Comparison of ENCODE assay signal across 16 cellular contexts in genomic region chr2:113316085-113316484, GRCh38. TPM values are rescaled to one million over a fixed set of nuclear protein-coding genes. Genes with fewer than 3 reads are reported as not detected.
DNase-seq lines count a peak whose midpoint lies in the region; ATAC-seq and TF ChIP-seq lines count a peak whose summit lies in the region.
"Had no signal": no experiment of that assay in that cellular context is flagged by ENCODE, and none has a peak within 500 bp of the region (broad histone marks: within the 10 kb centered on the region; RNA-seq: fewer than 3 reads in every experiment).

No MANE protein-coding gene starts in this region.

- no peaks in the 10 kb centered on the region for H3K36me3 Mint-ChIP-seq in activated naive CD4-positive, alpha-beta T cell treated with anti-CD3 and anti-CD28 coated beads, Interleukin-2, amount 50 U/mL, for 72 hours
- no peaks in the 10 kb centered on the region for H3K36me3 Mint-ChIP-seq in activated T-helper 17 cell treated with anti-CD3 and anti-CD28 coated beads, Interleukin-2, amount 50 U/mL, for 72 hours (ENCODE audit: low read depth)
- H3K36me3 Mint-ChIP-seq: CD8-positive, alpha-beta memory T cell had no signal

- H3K27me3 ChIP-seq in right lobe of liver = no peaks in the 10 kb centered on the region
- H3K27me3 ChIP-seq: BLaER1 had no signal

- 73% methylated on average over 2 of the region's 2 CpGs for WGBS in right lobe of liver (ENCODE audit: insufficient coverage, low coverage, low lambda C conversion rate, missing lambda C conversion rate)

- no peak overlapping the region for H3K4me3 ChIP-seq in right lobe of liver
- H3K4me3 ChIP-seq: BLaER1 had no signal

- DNase-seq in activated CD4-positive, CD25-positive, alpha-beta regulatory T cell (lab: John Stamatoyannopoulos, UW) = no peak
- no peak for DNase-seq in activated naive CD4-positive, alpha-beta T cell treated with anti-CD3 and anti-CD28 coated beads, Interleukin-2, amount 50 U/mL, for 72 hours (ENCODE audit: low spot score in 2 of 2)
- no peak for DNase-seq in activated naive CD4-positive, alpha-beta T cell treated with Interleukin-2 at 50 U/mL for 16 hours
- DNase-seq in right lobe of liver (no peak), D341Med (ENCODE audit: low spot score) (no peak)
- DNase-seq: AML-193; Caco-2; CD8-positive, alpha-beta memory T cell; DMS53; GF-D8; GOT3; H9 had no signal

- intact Hi-C loops in right lobe of liver (cut with DNase I) = no loop called here

- H3K36me3 ChIP-seq in right lobe of liver = no peaks in the 10 kb centered on the region
- H3K36me3 ChIP-seq: BLaER1 had no signal

- H3K9me3 ChIP-seq in right lobe of liver = no peaks in the 10 kb centered on the region
- H3K9me3 ChIP-seq: BLaER1, Caco-2 had no signal

- peak; percentile 74 to 80 for ATAC-seq in activated CD4-positive, CD25-positive, alpha-beta regulatory T cell treated with anti-CD3 and anti-CD28 coated beads, Interleukin-2, amount 50 U/mL, for 24 hours
- peak; percentile 47 to 50 for ATAC-seq in activated naive CD4-positive, alpha-beta T cell treated with anti-CD3 and anti-CD28 coated beads, Interleukin-2, amount 50 U/mL, for 72 hours
- ATAC-seq in activated T-helper 17 cell treated with anti-CD3 and anti-CD28 coated beads, Interleukin-2, amount 50 U/mL, for 72 hours (replicated peaks) = peak; percentile 86
- ATAC-seq in right lobe of liver = no peak

- H3K27ac Mint-ChIP-seq in activated naive CD4-positive, alpha-beta T cell treated with anti-CD3 and anti-CD28 coated beads, Interleukin-2, amount 50 U/mL, for 72 hours = no peak overlapping the region
- peak overlapping the region; percentile 5 for H3K27ac Mint-ChIP-seq in activated T-helper 17 cell treated with anti-CD3 and anti-CD28 coated beads, Interleukin-2, amount 50 U/mL, for 72 hours
- H3K27ac Mint-ChIP-seq: CD8-positive, alpha-beta memory T cell had no signal

- no peak for TF ChIP-seq CTCF in right lobe of liver (IDR thresholded peaks at IDR 0.05)

- no peaks in the 10 kb centered on the region for H3K9me3 Mint-ChIP-seq in activated naive CD4-positive, alpha-beta T cell treated with anti-CD3 and anti-CD28 coated beads, Interleukin-2, amount 50 U/mL, for 72 hours
- no peaks in the 10 kb centered on the region for H3K9me3 Mint-ChIP-seq in activated T-helper 17 cell treated with anti-CD3 and anti-CD28 coated beads, Interleukin-2, amount 50 U/mL, for 72 hours
- H3K9me3 Mint-ChIP-seq: CD8-positive, alpha-beta memory T cell; H9 had no signal

- H3K27me3 Mint-ChIP-seq in activated T-helper 17 cell treated with anti-CD3 and anti-CD28 coated beads, Interleukin-2, amount 50 U/mL, for 72 hours = peaks cover 15% of the 10 kb centered on the region

- H3K4me3 Mint-ChIP-seq in activated T-helper 17 cell treated with anti-CD3 and anti-CD28 coated beads, Interleukin-2, amount 50 U/mL, for 72 hours = no peak overlapping the region
- H3K4me3 Mint-ChIP-seq: CD8-positive, alpha-beta memory T cell; H9 had no signal

- TF ChIP-seq POLR2A in right lobe of liver (IDR thresholded peaks at IDR 0.05) = no peak

- H3K4me1 ChIP-seq in right lobe of liver = no peaks in the 10 kb centered on the region
- H3K4me1 ChIP-seq: Caco-2 had no signal

- H3K4me1 Mint-ChIP-seq in activated T-helper 17 cell treated with anti-CD3 and anti-CD28 coated beads, Interleukin-2, amount 50 U/mL, for 72 hours = no peaks in the 10 kb centered on the region

- no peak overlapping the region for H3K27ac ChIP-seq in right lobe of liver
- H3K27ac ChIP-seq: 22Rv1, BLaER1 had no signal

RNA-seq across cellular contexts. Expression of gene PAX8, which starts 37.4 kb away (rescaled TPM):
- total RNA-seq in activated naive CD4-positive, alpha-beta T cell treated with anti-CD3 and anti-CD28 coated beads, Interleukin-2, amount 50 U/mL, for 72 hours = 1 to 10 TPM in 1 of 2 donors, under 1 TPM in 1; 0.35 to 1.3 TPM
- total RNA-seq in activated T-helper 17 cell treated with anti-CD3 and anti-CD28 coated beads, Interleukin-2, amount 50 U/mL, for 72 hours = 1 to 10 TPM in 1 of 2 donors, under 1 TPM in 1; 0.86 to 1.6 TPM
- 1 to 10 TPM in 2 of 6 experiments, under 1 TPM in 4; 0.27 to 1.9 (median 0.86) TPM for total RNA-seq in right lobe of liver
- total RNA-seq: H9 had no signal

Comparison
In these comparisons a context has a peak if more than half of its experiments do, and no peak if none do; other contexts are left out.
1. ATAC-seq: peak in activated CD4-positive, CD25-positive, alpha-beta regulatory T cell treated with anti-CD3 and anti-CD28 coated beads, Interleukin-2, amount 50 U/mL, for 24 hours (2 of 2), activated naive CD4-positive, alpha-beta T cell treated with anti-CD3 and anti-CD28 coated beads, Interleukin-2, amount 50 U/mL, for 72 hours (2 of 2) and activated T-helper 17 cell treated with anti-CD3 and anti-CD28 coated beads, Interleukin-2, amount 50 U/mL, for 72 hours (single experiment); none in right lobe of liver (0 of 4).